In genomic region chr10:25565570-25565969, GRCh38 we compare ENCODE assay signal across 17 cellular contexts.
"Had no signal": no experiment of that assay in that cellular context is flagged by ENCODE, and none has a peak within 500 bp of the region (broad histone marks: within the 10 kb centered on the region; RNA-seq: fewer than 3 reads in every experiment).

No MANE protein-coding gene starts in this region.

- H3K4me1 Mint-ChIP-seq: naive B cell had no signal

- H3K36me3 Mint-ChIP-seq: naive B cell had no signal

- H3K36me3 ChIP-seq: colonic mucosa, upper lobe of left lung, uterus had no signal

- ATAC-seq: foreskin keratinocyte, right cardiac atrium had no signal

- H3K9me3 ChIP-seq: colonic mucosa, upper lobe of left lung, uterus had no signal

- H3K4me3 Mint-ChIP-seq: naive B cell, nephron progenitor cell had no signal

- H3K9me3 Mint-ChIP-seq: nephron progenitor cell had no signal

- DNase-seq: colonic mucosa; dermis blood vessel endothelial cell; erythroblast; foreskin keratinocyte; head of caudate nucleus; hippocampal formation; kidney glomerular epithelial cell; mammary epithelial cell; midbrain; naive B cell; nephron progenitor cell; right cardiac atrium; small intestine; stimulated activated CD4-positive, alpha-beta T cell treated with anti-CD3 and anti-CD28 coated beads, Interleukin-2, amount 100 ng/mL, for 48 hours; stimulated activated naive CD4-positive, alpha-beta T cell treated with Interleukin-2 at 50 U/mL for 16 hours; upper lobe of left lung; uterus had no signal

- H3K4me1 ChIP-seq: colonic mucosa, foreskin keratinocyte, upper lobe of left lung, uterus had no signal

- H3K27ac Mint-ChIP-seq: naive B cell, nephron progenitor cell had no signal

- H3K27me3 ChIP-seq: colonic mucosa, upper lobe of left lung, uterus had no signal

- H3K4me3 ChIP-seq: colonic mucosa, upper lobe of left lung, uterus had no signal

- H3K27ac ChIP-seq: colonic mucosa, foreskin keratinocyte, upper lobe of left lung, uterus had no signal
